Comparison of ENCODE assay signal across 8 cellular contexts in the genomic region with DNA sequence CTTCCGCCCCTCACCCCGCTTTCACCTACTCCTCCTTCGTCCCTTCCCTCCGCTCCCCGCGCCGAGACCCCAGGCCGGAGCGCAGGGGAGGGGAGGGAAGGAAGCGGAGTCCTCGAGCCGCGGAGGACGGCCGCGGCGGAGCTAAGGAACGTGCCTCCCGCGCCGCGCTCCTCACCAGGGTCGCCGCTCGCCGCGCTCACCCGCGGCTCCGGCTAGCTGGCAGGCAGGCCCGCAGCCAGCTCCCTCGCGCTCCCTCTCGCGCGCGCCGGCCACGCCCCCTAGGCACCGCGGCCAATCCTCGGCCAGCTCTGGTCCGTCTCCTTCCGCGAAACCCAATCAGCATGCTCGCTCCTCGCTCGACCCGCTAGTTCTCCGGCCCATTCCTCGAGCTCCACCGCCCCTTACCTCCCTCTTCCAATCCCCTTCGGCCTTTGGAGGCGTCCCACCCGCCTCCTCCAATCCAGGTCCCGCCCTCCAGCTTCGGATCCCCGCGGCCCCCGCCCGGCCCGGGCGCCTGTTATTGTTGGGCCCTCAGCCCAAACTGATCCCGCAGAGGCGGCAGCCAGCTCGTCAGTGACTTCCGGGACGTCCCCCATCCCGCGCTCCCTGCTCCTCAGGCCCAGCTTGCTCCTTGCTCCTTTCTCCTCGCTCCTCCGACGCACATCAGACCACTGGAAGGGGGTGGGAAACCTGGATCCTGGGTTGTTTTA. TPM values are rescaled to one million over a fixed set of nuclear protein-coding genes. Genes with fewer than 3 reads are reported as not detected.
A peak's percentile ranks its signal among the peaks of the same experiment; 100 is the strongest.
DNase-seq lines count a peak whose midpoint lies in the region; ATAC-seq, FAIRE-seq and TF ChIP-seq lines count a peak whose summit lies in the region.

A gene with protein sequence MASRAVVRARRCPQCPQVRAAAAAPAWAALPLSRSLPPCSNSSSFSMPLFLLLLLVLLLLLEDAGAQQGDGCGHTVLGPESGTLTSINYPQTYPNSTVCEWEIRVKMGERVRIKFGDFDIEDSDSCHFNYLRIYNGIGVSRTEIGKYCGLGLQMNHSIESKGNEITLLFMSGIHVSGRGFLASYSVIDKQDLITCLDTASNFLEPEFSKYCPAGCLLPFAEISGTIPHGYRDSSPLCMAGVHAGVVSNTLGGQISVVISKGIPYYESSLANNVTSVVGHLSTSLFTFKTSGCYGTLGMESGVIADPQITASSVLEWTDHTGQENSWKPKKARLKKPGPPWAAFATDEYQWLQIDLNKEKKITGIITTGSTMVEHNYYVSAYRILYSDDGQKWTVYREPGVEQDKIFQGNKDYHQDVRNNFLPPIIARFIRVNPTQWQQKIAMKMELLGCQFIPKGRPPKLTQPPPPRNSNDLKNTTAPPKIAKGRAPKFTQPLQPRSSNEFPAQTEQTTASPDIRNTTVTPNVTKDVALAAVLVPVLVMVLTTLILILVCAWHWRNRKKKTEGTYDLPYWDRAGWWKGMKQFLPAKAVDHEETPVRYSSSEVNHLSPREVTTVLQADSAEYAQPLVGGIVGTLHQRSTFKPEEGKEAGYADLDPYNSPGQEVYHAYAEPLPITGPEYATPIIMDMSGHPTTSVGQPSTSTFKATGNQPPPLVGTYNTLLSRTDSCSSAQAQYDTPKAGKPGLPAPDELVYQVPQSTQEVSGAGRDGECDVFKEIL (minus strand): TSS at position 231 of the 710 bp plus-strand sequence. CDS start 369 bp downstream, outside the sequence.

- peak in 3 of 4 donors; percentile 63 to 90 (median 86) for TF ChIP-seq POLR2A in esophagus squamous epithelium (IDR thresholded peaks at IDR 0.05)

- intact Hi-C loops in esophagus squamous epithelium (cut with DNase I) = no loop called here

- no peaks in the 10 kb centered on the region for H3K9me3 ChIP-seq in esophagus squamous epithelium
- no peaks in the 10 kb centered on the region for H3K9me3 ChIP-seq in muscle layer of duodenum (ENCODE audit: control insufficient read depth in 1 of 2, low read length in 2 of 2)

- no peaks in the 10 kb centered on the region for H3K27me3 ChIP-seq in esophagus squamous epithelium
- H3K27me3 ChIP-seq in muscle layer of duodenum (ENCODE audit: low read depth, low read length) = no peaks in the 10 kb centered on the region

- TF ChIP-seq CTCF in esophagus squamous epithelium (IDR thresholded peaks at IDR 0.05) = no peak

- peak within 1 kb of the TSS; percentile 74 for H3K4me3 ChIP-seq in Jurkat, Clone E6-1 (ENCODE audit: low read length)
- H3K4me3 ChIP-seq in esophagus squamous epithelium = peak within 1 kb of the TSS; percentile 69 to 97 (median 94)
- peak within 1 kb of the TSS; percentile 78 to 96 for H3K4me3 ChIP-seq in muscle layer of duodenum (ENCODE audit: low read depth in 1 of 2, low read length in 2 of 2)

- peaks cover 7 to 31% (median 14%) of the 10 kb centered on the region in 3 donors for H3K4me1 ChIP-seq in esophagus squamous epithelium
- H3K4me1 ChIP-seq in muscle layer of duodenum (ENCODE audit: control insufficient read depth in 1 of 2, insufficient read depth in 2 of 2, low read length in 2 of 2) = peaks cover 0 to 13% of the 10 kb centered on the region in 2 donors

- H3K27ac ChIP-seq in esophagus squamous epithelium = peak within 1 kb of the TSS; percentile 86 to 94 (median 88)
- H3K27ac ChIP-seq in muscle layer of duodenum (ENCODE audit: low read length) = peak within 1 kb of the TSS; percentile 89

- peak; percentile 100 for ATAC-seq in GM21717 (IDR thresholded peaks at IDR 0.05; ENCODE audit: unreplicated experiment)

- FAIRE-seq in RCC 7860 (lab: Jason Lieb, UNC) = peak; percentile 94

- H3K36me3 ChIP-seq in esophagus squamous epithelium (no peaks in the 10 kb centered on the region), muscle layer of duodenum (ENCODE audit: control insufficient read depth in 1 of 2, insufficient read depth in 2 of 2, low read length in 2 of 2) (no peaks in the 10 kb centered on the region)

- DNase-seq in DMS153 treated with DMSO at 0.1 percent for 48 hours (lab: John Stamatoyannopoulos, UW; ENCODE audit: unreplicated experiment) = peak; percentile 94
- DNase-seq in Jurkat, Clone E6-1 (ENCODE audit: low read depth, low spot score) = peak; percentile 97
- DNase-seq in RCC 7860 (ENCODE audit: low spot score) = peak; percentile 98
- DNase-seq in activated T-helper 1 cell treated with anti-CD3 and anti-CD28 coated beads, Interleukin-2, amount 50 U/mL, for 16 hours (ENCODE audit: low read depth in 1 of 2, low spot score in 1 of 2) = peak; percentile 70 to 79
- peak; percentile 77 for DNase-seq in esophagus squamous epithelium (lab: John Stamatoyannopoulos, UW)
- peak; percentile 70 for DNase-seq in stimulated activated CD8-positive, alpha-beta memory T cell treated with anti-CD3 and anti-CD28 coated beads, Interleukin-7, amount 100 ng/mL, for 24 hours (ENCODE audit: low read depth)

- WGBS in esophagus squamous epithelium, 2 donors = 0% methylated on average over 20 to 48 of the region's 73 CpGs

RNA-seq across cellular contexts. Expression of the gene that starts here (rescaled TPM):
- 2.4 TPM for polyA plus RNA-seq in Jurkat, Clone E6-1 (2012; ENCODE audit: insufficient read depth, insufficient read length)
- total RNA-seq in esophagus squamous epithelium = 10 to 100 TPM in 1 of 4 donors, 1 to 10 TPM in 3; 3.7 to 21.4 (median 8.5) TPM

Comparison
In these comparisons a context has a peak if more than half of its experiments do, and no peak if none do; other contexts are left out.
1. Peak in every context shown above with its lines: DNase-seq, ATAC-seq, H3K4me3 ChIP-seq and H3K27ac ChIP-seq.